9 cellular contexts compared by ENCODE assay signal in genomic region chr3:137988152-137988551, GRCh38.
DNase-seq lines count a peak whose midpoint lies in the region; ATAC-seq lines count a peak whose summit lies in the region.
"Had no signal": no experiment of that assay in that cellular context is flagged by ENCODE, and none has a peak within 500 bp of the region (broad histone marks: within the 10 kb centered on the region; RNA-seq: fewer than 3 reads in every experiment).

No MANE protein-coding gene starts in this region.

- peak; percentile 5 for DNase-seq in stimulated activated CD4-positive, alpha-beta T cell treated with anti-CD3 and anti-CD28 coated beads, Interleukin-4, amount 100 ng/mL, for 24 hours
- no peak for DNase-seq in stimulated activated CD4-positive, alpha-beta T cell treated with anti-CD3 and anti-CD28 coated beads, Interleukin-4, amount 100 ng/mL, for 1 hour
- DNase-seq in SW 1271 (lab: John Stamatoyannopoulos, UW), result no peak
- no peak for DNase-seq in NCI-H1694 treated with DMSO at 0.1 percent for 48 hours (lab: John Stamatoyannopoulos, UW)
- no peak for DNase-seq in effector memory CD8-positive, alpha-beta T cell
- DNase-seq in effector CD8-positive, alpha-beta T cell (lab: John Stamatoyannopoulos, UW), result no peak
- DNase-seq: H7 had no signal

- H3K4me3 Mint-ChIP-seq in effector memory CD8-positive, alpha-beta T cell, result no peak overlapping the region

- H3K27ac Mint-ChIP-seq in effector memory CD8-positive, alpha-beta T cell, result no peak overlapping the region

- H3K4me1 Mint-ChIP-seq in effector memory CD8-positive, alpha-beta T cell (ENCODE audit: low read depth in 2 of 2), result no peaks in the 10 kb centered on the region

- H3K27me3 Mint-ChIP-seq in effector memory CD8-positive, alpha-beta T cell, result no peaks in the 10 kb centered on the region

- H3K9me3 Mint-ChIP-seq in effector memory CD8-positive, alpha-beta T cell, result no peaks in the 10 kb centered on the region

- H3K36me3 Mint-ChIP-seq in effector memory CD8-positive, alpha-beta T cell (ENCODE audit: insufficient read depth), result no peaks in the 10 kb centered on the region

- peak; percentile 77 for ATAC-seq in HG02588 (IDR thresholded peaks at IDR 0.05; ENCODE audit: unreplicated experiment)
- ATAC-seq in HG03521 (IDR thresholded peaks at IDR 0.05; ENCODE audit: unreplicated experiment), result peak; percentile 67
- no peak for ATAC-seq in effector memory CD8-positive, alpha-beta T cell (replicated peaks)
